ENCODE assay signal across 8 cellular contexts in the genomic region with DNA sequence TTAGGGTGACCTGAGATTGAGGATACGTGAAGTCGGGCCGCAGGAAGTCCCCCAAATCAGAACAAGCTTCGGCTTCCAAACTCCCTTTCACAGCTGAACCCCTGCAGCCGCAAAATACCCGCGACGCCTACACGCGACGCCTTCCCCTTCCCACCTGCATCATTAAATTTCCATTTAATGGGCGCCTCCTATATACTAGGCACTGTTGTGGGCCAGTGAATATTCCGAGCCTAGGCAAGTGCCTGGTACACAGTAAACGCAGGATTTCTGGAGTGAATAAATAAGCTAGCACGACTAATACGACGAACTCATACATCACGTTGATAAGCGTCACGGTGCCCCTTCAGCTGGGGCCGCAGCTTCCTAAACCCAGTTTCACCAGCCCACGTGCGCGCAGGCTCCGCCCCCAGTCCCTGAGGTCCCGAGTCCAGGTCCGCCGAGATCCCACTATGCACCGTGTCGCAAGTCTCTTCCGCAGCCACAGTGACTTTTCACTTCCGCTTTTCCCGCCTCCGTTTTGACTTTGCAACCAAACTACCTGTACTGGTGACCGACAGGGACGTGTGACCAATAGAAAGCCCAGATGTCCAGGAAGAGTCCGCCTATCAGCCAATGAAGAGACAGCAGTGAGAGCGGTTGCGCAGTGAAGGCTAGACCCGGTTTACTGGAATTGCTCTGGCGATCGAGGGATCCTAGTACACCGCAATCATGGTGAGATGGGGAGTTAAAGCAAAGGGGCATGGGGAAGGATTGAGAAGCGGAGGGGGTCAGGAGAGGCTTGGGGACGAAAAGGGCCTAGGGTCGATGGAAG. TPM values are rescaled to one million over a fixed set of nuclear protein-coding genes. Genes with fewer than 3 reads are reported as not detected.
A peak's percentile ranks its signal among the peaks of the same experiment; 100 is the strongest.
DNase-seq lines count a peak whose midpoint lies in the region; ATAC-seq and TF ChIP-seq lines count a peak whose summit lies in the region.

A gene (plus strand): TSS at position 623 of the 811 bp plus-strand sequence. CDS start 86 bp downstream, at position 709.

- H2BK120ac ChIP-seq in trophoblast cell (ENCODE audit: insufficient read depth, low read length, poor library complexity) = peak within 1 kb of the TSS; percentile 63

- peak within 1 kb of the TSS; percentile 68 for H4K91ac ChIP-seq in trophoblast cell (ENCODE audit: low read depth, low read length)

- peak; percentile 97 for DNase-seq in GM13976 (ENCODE audit: low spot score)
- DNase-seq in NCI-H1436 treated with DMSO at 0.1 percent for 48 hours (lab: John Stamatoyannopoulos, UW) = peak; percentile 99
- peak; percentile 94 for DNase-seq in T follicular helper cell (ENCODE audit: low read depth)
- peak; percentile 99 for DNase-seq in adipocyte (ENCODE audit: low read depth)
- DNase-seq in cardiac septum (ENCODE audit: low spot score) = peak; percentile 99
- DNase-seq in trophoblast cell = peak; percentile 100
- DNase-seq in tibial nerve (ENCODE audit: low spot score in 2 of 2) = peak; percentile 96 to 99

- peak within 1 kb of the TSS; percentile 66 for H3K4ac ChIP-seq in trophoblast cell (ENCODE audit: low read depth, low read length)

- intact Hi-C loops in cardiac septum (cut with DNase I) = loop anchor here (2.0 kb wide), 1 partner anchor 46 kb away; a partner anchor contains a TSS

- H3K23ac ChIP-seq in trophoblast cell (ENCODE audit: low read length) = no peak within 1 kb of the TSS

- peak within 1 kb of the TSS; percentile 94 for H3K4me2 ChIP-seq in trophoblast cell (ENCODE audit: low read length)

- H3K9me3 ChIP-seq in adipocyte (ENCODE audit: control insufficient read depth, low read length) = no peaks in the 10 kb centered on the region
- H3K9me3 ChIP-seq in trophoblast cell (ENCODE audit: insufficient read depth, low read depth, low read length) = no peaks in the 10 kb centered on the region
- H3K9me3 ChIP-seq in tibial nerve = no peaks in the 10 kb centered on the region

- WGBS in trophoblast cell (ENCODE audit: extremely low coverage, insufficient coverage, insufficient read length) = no CpG with 5 or more reads among the region's 46 CpGs
- 0% methylated on average over 46 of the region's 46 CpGs for WGBS in tibial nerve, 2 donors

- peak within 1 kb of the TSS; percentile 90 for H4K8ac ChIP-seq in trophoblast cell (ENCODE audit: low read depth, low read length)

- H4K12ac ChIP-seq in trophoblast cell (ENCODE audit: low read depth, low read length) = peak within 1 kb of the TSS; percentile 68

- H3K27me3 ChIP-seq in adipocyte (replicated peaks; ENCODE audit: control insufficient read depth, insufficient read depth, low read length) = no peaks in the 10 kb centered on the region
- no peaks in the 10 kb centered on the region for H3K27me3 ChIP-seq in trophoblast cell (ENCODE audit: insufficient read depth, low read length)
- peaks cover 0 to 3% of the 10 kb centered on the region in 2 donors for H3K27me3 ChIP-seq in tibial nerve

- H2AFZ ChIP-seq in trophoblast cell (ENCODE audit: insufficient read depth, low read length, poor library complexity) = peak within 1 kb of the TSS; percentile 67

- H3K9ac ChIP-seq in adipocyte (ENCODE audit: low read length) = peak within 1 kb of the TSS; percentile 99
- peak within 1 kb of the TSS; percentile 98 for H3K9ac ChIP-seq in trophoblast cell (ENCODE audit: low read length)

- H3K36me3 ChIP-seq in adipocyte (ENCODE audit: control insufficient read depth, insufficient read depth, low read length, severe bottlenecking) (peaks cover 23% of the 10 kb centered on the region), trophoblast cell (ENCODE audit: control insufficient read depth in 1 of 2, insufficient read depth in 2 of 2, low read length in 2 of 2) (peaks cover 20 to 25% of the 10 kb centered on the region in 2 experiments), tibial nerve (peaks cover 0 to 34% (median 4%) of the 10 kb centered on the region in 3 donors)

- peak within 1 kb of the TSS; percentile 67 for H2AK5ac ChIP-seq in trophoblast cell (ENCODE audit: low read length)

- peak; percentile 5 to 28 for TF ChIP-seq POLR2A in tibial nerve (IDR thresholded peaks at IDR 0.05)

- peaks cover 22% of the 10 kb centered on the region for H3K79me2 ChIP-seq in trophoblast cell (ENCODE audit: control insufficient read depth, insufficient read depth, low read length, poor library complexity)

- peak within 1 kb of the TSS; percentile 42 for H3K18ac ChIP-seq in trophoblast cell (ENCODE audit: low read length)

- H3K79me1 ChIP-seq in trophoblast cell (ENCODE audit: low read length) = peaks cover 30% of the 10 kb centered on the region

- peak; percentile 82 for ATAC-seq in HG02852 (IDR thresholded peaks at IDR 0.05; ENCODE audit: unreplicated experiment)

- peak within 1 kb of the TSS; percentile 32 for H2BK5ac ChIP-seq in trophoblast cell (ENCODE audit: low read depth, low read length, poor library complexity)

- H2BK12ac ChIP-seq in trophoblast cell (ENCODE audit: low read length) = no peak within 1 kb of the TSS

- H3K4me1 ChIP-seq in adipocyte (ENCODE audit: control insufficient read depth, insufficient read depth, low read length) = peaks cover 37% of the 10 kb centered on the region
- peaks cover 7 to 11% of the 10 kb centered on the region in 2 experiments for H3K4me1 ChIP-seq in trophoblast cell (ENCODE audit: control insufficient read depth in 1 of 2, insufficient read depth in 2 of 2, low read length in 2 of 2)
- H3K4me1 ChIP-seq in tibial nerve = peaks cover 0 to 60% (median 43%) of the 10 kb centered on the region in 4 donors

- TF ChIP-seq CTCF in GM13976 (IDR thresholded peaks at IDR 0.05; ENCODE audit: borderline replicate concordance, control extremely low read depth, extremely low read depth, insufficient read depth, missing control alignments) (no peak), tibial nerve (IDR thresholded peaks at IDR 0.05) (peak in 1 of 5 experiments; percentile 53)

- TF ChIP-seq EP300 in tibial nerve (IDR thresholded peaks at IDR 0.05) = peak in 1 of 2 donors; percentile 89

- in situ Hi-C loops in GM13976 (cut with MboI; ENCODE audit: low sequenced_read_pairs, unreplicated experiment) = no loop called here

- H3K27ac ChIP-seq in trophoblast cell (ENCODE audit: low read depth, low read length) (peak within 1 kb of the TSS; percentile 38), tibial nerve (peak within 1 kb of the TSS; percentile 41 to 93 (median 88))

- H3K14ac ChIP-seq in trophoblast cell (ENCODE audit: low read length) = peak within 1 kb of the TSS; percentile 79

- H3K4me3 ChIP-seq in adipocyte (ENCODE audit: low read length) = peak within 1 kb of the TSS; percentile 97
- peak within 1 kb of the TSS; percentile 94 for H3K4me3 ChIP-seq in trophoblast cell (ENCODE audit: low read depth, low read length)
- H3K4me3 ChIP-seq in tibial nerve = peak within 1 kb of the TSS; percentile 67 to 87 (median 76)

RNA-seq across cellular contexts. Expression of the gene that starts here (rescaled TPM):
- total RNA-seq in cardiac septum (141 TPM), tibial nerve (100 to 1,000 TPM in 3 of 4 donors, 10 to 100 TPM in 1; 88.8 to 146 (median 141) TPM)
- polyA plus RNA-seq in trophoblast cell (2013) = 299 and 301 TPM in 2 replicates

Comparison
In these comparisons a context has a peak if more than half of its experiments do, and no peak if none do; other contexts are left out.
1. Peak in every context shown above with its lines: DNase-seq, ATAC-seq, H3K4me3 ChIP-seq and H3K27ac ChIP-seq.